Comparison of ENCODE assay signal across 29 cellular contexts in the genomic region with DNA sequence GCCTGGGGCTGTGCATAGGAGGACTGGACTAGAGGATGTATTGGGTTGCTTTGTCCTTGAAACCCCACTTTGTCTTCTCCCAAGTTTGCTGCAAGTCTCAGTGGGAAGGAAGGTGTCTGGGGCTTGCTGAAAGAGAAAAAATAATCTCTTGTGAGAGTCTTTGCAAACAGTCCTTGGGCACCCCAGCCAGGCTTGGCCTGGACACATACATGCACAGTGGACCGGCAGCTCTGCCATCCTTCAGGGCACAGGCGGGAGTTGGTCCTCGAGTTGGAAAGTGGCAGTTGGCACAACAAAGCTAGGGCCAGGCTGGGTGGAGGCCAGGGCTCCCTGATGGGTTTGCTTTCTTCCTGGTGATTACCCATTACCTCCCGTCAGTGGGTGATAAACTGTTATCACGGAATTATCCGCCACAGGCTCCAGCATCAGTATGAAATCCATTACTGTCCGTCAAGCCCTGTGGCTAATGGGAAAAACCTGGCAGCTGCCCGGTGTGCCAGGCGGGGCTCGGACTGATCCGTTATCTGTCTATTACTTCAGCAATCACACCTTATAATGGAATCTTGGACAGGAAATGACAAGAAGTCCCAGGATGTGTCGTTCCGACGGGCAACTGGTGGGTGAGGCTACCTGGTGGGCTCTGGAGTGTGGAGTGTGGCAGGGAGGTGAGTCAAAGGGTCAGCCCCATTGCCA.
A peak's percentile ranks its signal among the peaks of the same experiment; 100 is the strongest.
DNase-seq lines count a peak whose midpoint lies in the region; ATAC-seq, FAIRE-seq and TF ChIP-seq lines count a peak whose summit lies in the region.
"Had no signal": no experiment of that assay in that cellular context is flagged by ENCODE, and none has a peak within 500 bp of the region (broad histone marks: within the 10 kb centered on the region; RNA-seq: fewer than 3 reads in every experiment).

No MANE protein-coding gene starts in this region.

- H3K4me1 ChIP-seq in H1 (replicated peaks in 1 of 4; ENCODE audit: control insufficient read depth in 3 of 4, insufficient read depth in 4 of 4, low read length in 3 of 4): peaks cover 22 to 47% (median 44%) of the 10 kb centered on the region in 4 experiments
- H3K4me1 ChIP-seq in upper lobe of right lung: no peaks in the 10 kb centered on the region
- H3K4me1 ChIP-seq: breast epithelium, testis, uterus had no signal

- H2BK15ac ChIP-seq in H1 (ENCODE audit: low read length): peak overlapping the region; percentile 40; the same call in 1 of the 2 replicates

- H2AK5ac ChIP-seq in H1 (ENCODE audit: low read depth, low read length): no peak overlapping the region

- H3K9me3 ChIP-seq in H1 (ENCODE audit: insufficient read depth in 2 of 2, low read depth in 1 of 2, low read length in 1 of 2): no peaks in the 10 kb centered on the region
- no peaks in the 10 kb centered on the region for H3K9me3 ChIP-seq in upper lobe of right lung
- H3K9me3 ChIP-seq: breast epithelium, mucosa of descending colon, testis, uterus had no signal

- no peak overlapping the region for H2BK5ac ChIP-seq in H1 (ENCODE audit: low read depth, low read length)

- POLR2A ChIA-PET in H1 (lab: Charles Lee; ENCODE audit: partially characterized antibody): no interaction called here

- H3K79me1 ChIP-seq in H1 (ENCODE audit: low read depth, low read length): no peaks in the 10 kb centered on the region

- no peak for FAIRE-seq in H1 (lab: Jason Lieb, UNC)
- FAIRE-seq: colon, K562 had no signal

- H4K8ac ChIP-seq in H1 (ENCODE audit: extremely low read depth, insufficient read depth, low read length): no peak overlapping the region

- H3K4ac ChIP-seq in H1 (replicated peaks; ENCODE audit: insufficient read length, low read depth, low read length): peak overlapping the region; percentile 18

- H4K20me1 ChIP-seq in H1 (replicated peaks in 1 of 2; ENCODE audit: control insufficient read depth in 1 of 2, insufficient read depth in 2 of 2, low read length in 2 of 2): no peaks in the 10 kb centered on the region

- TF ChIP-seq EP300 in H1 (IDR thresholded peaks at IDR 0.05; ENCODE audit: borderline replicate concordance in 1 of 2, low read depth in 2 of 2, low read length in 2 of 2): no peak

- no peak overlapping the region; the same call in 1 of the 2 replicates for H3K18ac ChIP-seq in H1 (ENCODE audit: extremely low read depth, low read length)

- no peak overlapping the region for H3K14ac ChIP-seq in H1 (ENCODE audit: insufficient read length)

- H4K91ac ChIP-seq in H1 (replicated peaks; ENCODE audit: insufficient read length, low read length): peak overlapping the region; percentile 20

- peak overlapping the region; percentile 66; the same call in 1 of the 2 replicates for H2BK20ac ChIP-seq in H1 (ENCODE audit: low read length)

- H3K4me2 ChIP-seq in H1 (ENCODE audit: insufficient read depth in 1 of 2, low read depth in 2 of 2, low read length in 2 of 2): no peak overlapping the region

- H3K23ac ChIP-seq in H1 (ENCODE audit: insufficient read length): no peak overlapping the region

- CTCF ChIA-PET in H1 (lab: Charles Lee; ENCODE audit: partially characterized antibody): no interaction called here

- H2BK120ac ChIP-seq in H1 (replicated peaks; ENCODE audit: low read depth, low read length): no peak overlapping the region

- H3K27ac ChIP-seq in H1 (ENCODE audit: low read depth, low read length) (no peak overlapping the region), upper lobe of right lung (no peak overlapping the region)
- H3K27ac ChIP-seq: breast epithelium, testis, uterus had no signal

- H4K5ac ChIP-seq in H1 (ENCODE audit: insufficient read length, low read depth, low read length): no peak overlapping the region

- no peak for ATAC-seq in upper lobe of right lung
- ATAC-seq: activated T-helper 17 cell treated with anti-CD3 and anti-CD28 coated beads, Interleukin-2, amount 50 U/mL, for 72 hours; K562; mucosa of descending colon; right cardiac atrium had no signal

- no peak overlapping the region for H3K4me3 ChIP-seq in H1 (ENCODE audit: extremely low read depth in 1 of 4, insufficient read depth in 2 of 4, low read depth in 3 of 4, low read length in 4 of 4)
- H3K4me3 ChIP-seq in upper lobe of right lung: no peak overlapping the region
- H3K4me3 ChIP-seq: breast epithelium, K562, lung, mucosa of descending colon, testis, uterus had no signal

- 0 out of 2 replicates have a peak overlapping the region, but pooled peaks have one; percentile 50 for H2BK12ac ChIP-seq in H1 (ENCODE audit: low read depth, low read length)

- H3K36me3 ChIP-seq in H1 (ENCODE audit: control insufficient read depth in 2 of 4, insufficient read depth in 4 of 4, low read length in 3 of 4) (no peaks in the 10 kb centered on the region), upper lobe of right lung (no peaks in the 10 kb centered on the region)
- H3K36me3 ChIP-seq: breast epithelium, uterus had no signal

- TF ChIP-seq RAD21 in H1 (IDR thresholded peaks at IDR 0.05 in 1 of 2, conservative IDR thresholded peaks at IDR 0.05 in 1 of 2; ENCODE audit: low read depth in 2 of 2, low read length in 2 of 2): no peak

- 89% methylated on average over 14 of the region's 14 CpGs; no CpG with 5 or more reads in 1 of the 2 experiments for WGBS in H1 (ENCODE audit: extremely low coverage in 1 of 2, insufficient coverage in 1 of 2, insufficient read length in 1 of 2, insufficient replicate concordance in 2 of 2, low coverage in 1 of 2, low lambda C conversion rate in 2 of 2, missing lambda C conversion rate in 1 of 2), 2 experiments

- intact Hi-C loops in upper lobe of right lung (cut with DNase I): no loop called here

- H3K23me2 ChIP-seq in H1 (ENCODE audit: low read depth, low read length): no peaks in the 10 kb centered on the region

- peak; percentile 53 for DNase-seq in activated effector memory CD4-positive, alpha-beta T cell treated with anti-CD3 and anti-CD28 coated beads, Interleukin-2, amount 50 U/mL, for 16 hours
- no peak for DNase-seq in activated effector memory CD4-positive, alpha-beta T cell treated with Interleukin-2 at 50 U/mL for 16 hours
- peak; percentile 62 to 91 for DNase-seq in NCI-H2081 (lab: John Stamatoyannopoulos, UW)
- DNase-seq in H1 (ENCODE audit: low read depth in 1 of 2, low spot score in 2 of 2): no peak
- DNase-seq in upper lobe of right lung: peak; percentile 46
- DNase-seq in SHP77 treated with DMSO at 0.1 percent for 48 hours (lab: John Stamatoyannopoulos, UW): no peak
- DNase-seq in epidermal melanocyte (ENCODE audit: insufficient read length, low spot score): no peak
- DNase-seq: ACHN; activated CD4-positive, alpha-beta T cell treated with anti-CD3 and anti-CD28 coated beads for 48 hours; activated naive CD8-positive, alpha-beta T cell treated with anti-CD3 and anti-CD28 coated beads for 36 hours; anterior cingulate cortex; DND-41; effector CD4-positive, alpha-beta T cell; GF-D8; H9; hippocampal formation; mucosa of descending colon; NCI-H1105; NCI-H510A; right cardiac atrium; SIG-M5; stimulated activated CD8-positive, alpha-beta memory T cell treated with anti-CD3 and anti-CD28 coated beads, Interleukin-4, amount 100 ng/mL, for 48 hours; testis; uterus had no signal

- TF ChIP-seq POLR2A in H1 (IDR thresholded peaks at IDR 0.05; ENCODE audit: control extremely low read depth in 1 of 2, low read depth in 2 of 2, low read length in 2 of 2): no peak

- no peaks in the 10 kb centered on the region for H3K79me2 ChIP-seq in H1 (ENCODE audit: control insufficient read depth in 1 of 2, insufficient read depth in 2 of 2, low read length in 2 of 2)

- TF ChIP-seq CTCF in H1 (IDR thresholded peaks at IDR 0.05; ENCODE audit: control extremely low read depth in 1 of 3, insufficient read depth in 1 of 3, low read depth in 1 of 3, low read length in 3 of 3) (no peak), upper lobe of right lung (IDR thresholded peaks at IDR 0.05) (no peak)

- no peak overlapping the region for H3K9ac ChIP-seq in H1 (replicated peaks in 1 of 4; ENCODE audit: extremely low read depth in 1 of 4, low read depth in 3 of 4, low read length in 3 of 4)

- H3K27me3 ChIP-seq in H1 (replicated peaks in 1 of 4; ENCODE audit: control insufficient read depth in 3 of 4, extremely low read depth in 1 of 4, insufficient read depth in 3 of 4, low read length in 3 of 4) (no peaks in the 10 kb centered on the region; a peak in 1 of 7 replicates), upper lobe of right lung (peaks cover 24% of the 10 kb centered on the region)
- H3K27me3 ChIP-seq: testis, uterus had no signal

- H3K56ac ChIP-seq in H1 (replicated peaks; ENCODE audit: insufficient read length, low read depth, low read length): no peak overlapping the region

- no peak overlapping the region for H2AFZ ChIP-seq in H1 (ENCODE audit: low read length)

TF ChIP-seq in H1, 55 proteins besides CTCF, POLR2A, EP300 and RAD21 (continues in another document):
- TF ChIP-seq, protein P1, sequence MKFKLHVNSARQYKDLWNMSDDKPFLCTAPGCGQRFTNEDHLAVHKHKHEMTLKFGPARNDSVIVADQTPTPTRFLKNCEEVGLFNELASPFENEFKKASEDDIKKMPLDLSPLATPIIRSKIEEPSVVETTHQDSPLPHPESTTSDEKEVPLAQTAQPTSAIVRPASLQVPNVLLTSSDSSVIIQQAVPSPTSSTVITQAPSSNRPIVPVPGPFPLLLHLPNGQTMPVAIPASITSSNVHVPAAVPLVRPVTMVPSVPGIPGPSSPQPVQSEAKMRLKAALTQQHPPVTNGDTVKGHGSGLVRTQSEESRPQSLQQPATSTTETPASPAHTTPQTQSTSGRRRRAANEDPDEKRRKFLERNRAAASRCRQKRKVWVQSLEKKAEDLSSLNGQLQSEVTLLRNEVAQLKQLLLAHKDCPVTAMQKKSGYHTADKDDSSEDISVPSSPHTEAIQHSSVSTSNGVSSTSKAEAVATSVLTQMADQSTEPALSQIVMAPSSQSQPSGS (IDR thresholded peaks at IDR 0.05; ENCODE audit: low read length): no peak
- TF ChIP-seq FOSL1 (IDR thresholded peaks at IDR 0.05; ENCODE audit: insufficient read depth, low read depth, low read length) (no peak), SUZ12 (IDR thresholded peaks at IDR 0.05; ENCODE audit: low read length) (no peak), CHD2 (IDR thresholded peaks at IDR 0.05; ENCODE audit: low read length) (no peak), CBX5 (IDR thresholded peaks at IDR 0.05; ENCODE audit: low read depth, low read length) (no peak), BCL11A (IDR thresholded peaks at IDR 0.05; ENCODE audit: low read depth in 2 of 2, low read length in 2 of 2) (no peak), E2F6 (IDR thresholded peaks at IDR 0.05) (no peak), TAF1 (IDR thresholded peaks at IDR 0.05; ENCODE audit: low read depth, low read length) (no peak), SIN3A (conservative IDR thresholded peaks at IDR 0.05 in 1 of 2, IDR thresholded peaks at IDR 0.05 in 1 of 2; ENCODE audit: low read depth in 1 of 2, low read length in 2 of 2) (no peak), RFX5 (IDR thresholded peaks at IDR 0.05; ENCODE audit: borderline replicate concordance, low read depth, low read length) (no peak)

Comparison
In these comparisons a context has a peak if more than half of its experiments do, and no peak if none do; other contexts are left out.
1. DNase-seq: peak in activated effector memory CD4-positive, alpha-beta T cell treated with anti-CD3 and anti-CD28 coated beads, Interleukin-2, amount 50 U/mL, for 16 hours (single experiment), NCI-H2081 (2 of 2) and upper lobe of right lung (single experiment); none in activated effector memory CD4-positive, alpha-beta T cell treated with Interleukin-2 at 50 U/mL for 16 hours (single experiment), H1 (0 of 2), SHP77 treated with DMSO at 0.1 percent for 48 hours (single experiment) and epidermal melanocyte (single experiment).